In the genomic region with DNA sequence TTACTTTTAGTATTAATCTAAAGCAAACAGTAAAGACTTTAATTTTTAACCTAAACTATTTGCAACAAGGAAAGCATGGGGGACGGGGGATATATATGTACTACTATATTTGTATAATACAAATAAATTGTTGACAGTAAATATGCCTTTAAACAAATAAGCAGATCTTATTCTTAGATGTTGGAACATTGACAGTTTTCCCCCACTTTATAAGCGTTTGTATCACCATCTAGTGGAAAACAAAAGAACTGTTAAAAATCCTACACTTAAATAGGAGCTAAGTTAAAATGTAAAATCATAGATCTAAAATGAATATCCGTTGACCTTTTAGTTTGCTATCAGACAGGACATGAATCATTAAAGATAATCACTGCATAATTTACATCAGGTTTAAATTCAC, we compare ENCODE assay signal across 8 cellular contexts. TPM values are rescaled to one million over a fixed set of nuclear protein-coding genes. Genes with fewer than 3 reads are reported as not detected.
DNase-seq lines count a peak whose midpoint lies in the region; ATAC-seq, FAIRE-seq and TF ChIP-seq lines count a peak whose summit lies in the region.

No MANE protein-coding gene starts in this region.

- peaks cover 30% of the 10 kb centered on the region for H3K36me3 Mint-ChIP-seq in activated naive CD4-positive, alpha-beta T cell treated with anti-CD3 and anti-CD28 coated beads, Interleukin-2, amount 10 ng/mL, durations not matched to agents 7 days and 5 days

- H3K27me3 Mint-ChIP-seq in stimulated activated naive CD8-positive, alpha-beta T cell treated with anti-CD3 and anti-CD28 coated beads, Interleukin-15, amount 100 ng/mL, for 72 hours = no peaks in the 10 kb centered on the region
- H3K27me3 Mint-ChIP-seq in activated naive CD4-positive, alpha-beta T cell treated with anti-CD3 and anti-CD28 coated beads, Interleukin-2, amount 10 ng/mL, durations not matched to agents 7 days and 5 days = no peaks in the 10 kb centered on the region

- 12 to 13% methylated on average over 3 of the region's 3 CpGs for WGBS in pancreas, 2 donors

- H3K4me3 ChIP-seq in dorsolateral prefrontal cortex (no peak overlapping the region), pancreas (no peak overlapping the region)

- TF ChIP-seq CTCF in dorsolateral prefrontal cortex (IDR thresholded peaks at IDR 0.05 in 54 of 56, conservative IDR thresholded peaks at IDR 0.05 in 2 of 56; ENCODE audit: low read depth in 1 of 56, partially characterized antibody in 56 of 56) = peak; percentile 36 to 78 (median 60)
- peak in 3 of 4 donors; percentile 24 to 38 (median 25) for TF ChIP-seq CTCF in pancreas (IDR thresholded peaks at IDR 0.05)

- no peaks in the 10 kb centered on the region for H3K9me3 Mint-ChIP-seq in stimulated activated naive CD8-positive, alpha-beta T cell treated with anti-CD3 and anti-CD28 coated beads, Interleukin-15, amount 100 ng/mL, for 72 hours
- no peaks in the 10 kb centered on the region for H3K9me3 Mint-ChIP-seq in activated naive CD4-positive, alpha-beta T cell treated with anti-CD3 and anti-CD28 coated beads, Interleukin-2, amount 10 ng/mL, durations not matched to agents 7 days and 5 days

- H3K4me1 ChIP-seq in pancreas = peaks cover 0 to 5% (median 0%) of the 10 kb centered on the region in 3 donors

- H3K9me3 ChIP-seq in pancreas = no peaks in the 10 kb centered on the region

- H3K4me1 Mint-ChIP-seq in stimulated activated naive CD8-positive, alpha-beta T cell treated with anti-CD3 and anti-CD28 coated beads, Interleukin-15, amount 100 ng/mL, for 72 hours = peaks cover 2% of the 10 kb centered on the region
- H3K4me1 Mint-ChIP-seq in activated naive CD4-positive, alpha-beta T cell treated with anti-CD3 and anti-CD28 coated beads, Interleukin-2, amount 10 ng/mL, durations not matched to agents 7 days and 5 days = peaks cover 4% of the 10 kb centered on the region

- intact Hi-C loops in dorsolateral prefrontal cortex (cut with DNase I) (loop anchor here (10.0 kb wide), 2 partner anchors 138 to 188 kb away; no protein-coding TSS in a partner anchor), pancreas (cut with DNase I) (loop anchor here in 2 of 3 donors (10.0 kb wide), 2 partner anchors 148 to 178 kb away; no protein-coding TSS in a partner anchor)

- H3K27me3 ChIP-seq in dorsolateral prefrontal cortex (no peaks in the 10 kb centered on the region), pancreas (no peaks in the 10 kb centered on the region)

- CTCF ChIA-PET in activated naive CD4-positive, alpha-beta T cell treated with anti-CD3 and anti-CD28 coated beads, Interleukin-2, amount 10 ng/mL, durations not matched to agents 7 days and 5 days (lab: Charles Lee) = interaction anchor here (0.7 to 2.7 kb wide), 15 partner anchors 8 to 474 kb away, joined by 3 to 39 read pairs (median 4); a partner anchor contains a TSS

- DNase-seq in SIG-M5 treated with dmso at 0.1 percent for 504 hours (lab: John Stamatoyannopoulos, UW; ENCODE audit: unreplicated experiment) (peak; percentile 10), SIG-M5 (lab: John Stamatoyannopoulos, UW) (no peak), NCI-H748 (lab: John Stamatoyannopoulos, UW; ENCODE audit: unreplicated experiment) (peak; percentile 31), dorsolateral prefrontal cortex (no peak), pancreas (no peak), SK-N-DZ (ENCODE audit: low spot score) (no peak)
- DNase-seq in stimulated activated naive CD8-positive, alpha-beta T cell treated with anti-CD3 and anti-CD28 coated beads, Interleukin-15, amount 100 ng/mL, for 72 hours = no peak
- DNase-seq in activated naive CD4-positive, alpha-beta T cell treated with anti-CD3 and anti-CD28 coated beads, Interleukin-2, amount 10 ng/mL, durations not matched to agents 7 days and 5 days = no peak

- ATAC-seq in pancreas = peak in 3 of 4 donors; percentile 44 to 70 (median 63)
- no peak for ATAC-seq in stimulated activated naive CD8-positive, alpha-beta T cell treated with anti-CD3 and anti-CD28 coated beads, Interleukin-15, amount 100 ng/mL, for 72 hours

- peaks cover 0 to 13% (median 0%) of the 10 kb centered on the region in 3 donors for H3K36me3 ChIP-seq in pancreas

- no peak overlapping the region for H3K4me3 Mint-ChIP-seq in stimulated activated naive CD8-positive, alpha-beta T cell treated with anti-CD3 and anti-CD28 coated beads, Interleukin-15, amount 100 ng/mL, for 72 hours
- no peak overlapping the region for H3K4me3 Mint-ChIP-seq in activated naive CD4-positive, alpha-beta T cell treated with anti-CD3 and anti-CD28 coated beads, Interleukin-2, amount 10 ng/mL, durations not matched to agents 7 days and 5 days

- FAIRE-seq in pancreas (lab: Jason Lieb, UNC) = peak; percentile 97

- H3K27ac ChIP-seq in dorsolateral prefrontal cortex = no peak overlapping the region
- H3K27ac ChIP-seq in pancreas = no peak overlapping the region

- H3K27ac Mint-ChIP-seq in stimulated activated naive CD8-positive, alpha-beta T cell treated with anti-CD3 and anti-CD28 coated beads, Interleukin-15, amount 100 ng/mL, for 72 hours = no peak overlapping the region
- H3K27ac Mint-ChIP-seq in activated naive CD4-positive, alpha-beta T cell treated with anti-CD3 and anti-CD28 coated beads, Interleukin-2, amount 10 ng/mL, durations not matched to agents 7 days and 5 days = no peak overlapping the region

RNA-seq across cellular contexts. Expression of a gene that starts 50.0 kb away (rescaled TPM):
- 10 to 100 TPM in 119 of 120 experiments, 1 to 10 TPM in 1; 10.0 to 28.5 (median 18.1) TPM for total RNA-seq in dorsolateral prefrontal cortex
- 10 to 100 TPM; 10.9 to 26.2 (median 17.0) TPM for total RNA-seq in pancreas
- polyA plus RNA-seq in pancreas = 10 to 100 TPM; 25.3 to 32.7 TPM
- polyA plus RNA-seq in SK-N-DZ (2014; cell fraction: cytosol; rRNA removed) = 44.9 and 66.1 TPM in 2 replicates
- polyA plus RNA-seq in SK-N-DZ (2014; cell fraction: nucleus; rRNA removed) = 32.8 and 49.0 TPM in 2 replicates

Comparison
In these comparisons a context has a peak if more than half of its experiments do, and no peak if none do; other contexts are left out.
1. DNase-seq: peak in SIG-M5 treated with dmso at 0.1 percent for 504 hours (single experiment) and NCI-H748 (single experiment); none in SIG-M5 (single experiment), dorsolateral prefrontal cortex (0 of 10), pancreas (0 of 6), stimulated activated naive CD8-positive, alpha-beta T cell treated with anti-CD3 and anti-CD28 coated beads, Interleukin-15, amount 100 ng/mL, for 72 hours (0 of 2), activated naive CD4-positive, alpha-beta T cell treated with anti-CD3 and anti-CD28 coated beads, Interleukin-2, amount 10 ng/mL, durations not matched to agents 7 days and 5 days (single experiment) and SK-N-DZ (single experiment).